In genomic region chr3:157794771-157795170, GRCh38 we compare ENCODE assay signal across 19 cellular contexts.
DNase-seq lines count a peak whose midpoint lies in the region; ATAC-seq, FAIRE-seq and TF ChIP-seq lines count a peak whose summit lies in the region.
"Had no signal": no experiment of that assay in that cellular context is flagged by ENCODE, and none has a peak within 500 bp of the region (broad histone marks: within the 10 kb centered on the region; RNA-seq: fewer than 3 reads in every experiment).

No MANE protein-coding gene starts in this region.

- no peak overlapping the region for H2BK5ac ChIP-seq in IMR-90 (ENCODE audit: low read depth, low read length, poor library complexity, severe bottlenecking)

- CTCF ChIA-PET in IMR-90 (lab: Yijun Ruan, JAX): no interaction called here
- CTCF ChIA-PET in WTC11 (lab: Charles Lee): no interaction called here

- H2AK9ac ChIP-seq in IMR-90 (replicated peaks; ENCODE audit: low read depth, low read length, poor library complexity): no peak overlapping the region

- no peak overlapping the region for H3K56ac ChIP-seq in IMR-90 (ENCODE audit: extremely low read depth, insufficient read depth, low read length)

- H3K27me3 Mint-ChIP-seq in WTC11 (ENCODE audit: low read depth): no peaks in the 10 kb centered on the region

- no peak overlapping the region for H3K14ac ChIP-seq in IMR-90 (replicated peaks; ENCODE audit: low read depth, low read length)

- H2BK120ac ChIP-seq in IMR-90 (ENCODE audit: low read depth, low read length): no peak overlapping the region; the same call in 1 of the 2 replicates

- H3K9ac ChIP-seq in IMR-90 (ENCODE audit: low read depth, low read length): no peak overlapping the region
- H3K9ac ChIP-seq: BLaER1 treated with 17β-estradiol and CSF1 and Interleukin-3, amounts not matched to agents 10 nM and 100 nM had no signal

- TF ChIP-seq POLR2A in IMR-90 (IDR thresholded peaks at IDR 0.05; ENCODE audit: low read depth, low read length) (no peak), GM12891 (IDR thresholded peaks at IDR 0.05; ENCODE audit: low read depth, low read length) (no peak)

- TF ChIP-seq CTCF in IMR-90 (conservative IDR thresholded peaks at IDR 0.05; ENCODE audit: low read depth, low read length) (no peak), cardiac fibroblast (IDR thresholded peaks at IDR 0.05; ENCODE audit: low read depth, low read length) (no peak), osteoblast (IDR thresholded peaks at IDR 0.05; ENCODE audit: extremely low read depth, low read depth, low read length) (no peak), WTC11 (IDR thresholded peaks at IDR 0.05) (no peak)

- FAIRE-seq in GM12891 (lab: Jason Lieb, UNC): no peak
- FAIRE-seq: frontal cortex had no signal

- no peaks in the 10 kb centered on the region for H3K9me1 ChIP-seq in IMR-90 (ENCODE audit: insufficient read depth, low read length)

- no peak overlapping the region for H3K4me3 Mint-ChIP-seq in WTC11
- H3K4me3 Mint-ChIP-seq: T-helper 1 cell treated with Interleukin-12 subunit alpha and Interleukin-12 subunit beta and Interleukin-4 antibody, amounts not matched to agents 30 μg/mL and 1 μg/mL, for 36 hours had no signal

- H2BK20ac ChIP-seq in IMR-90 (ENCODE audit: low read depth, low read length): 0 out of 2 replicates have a peak overlapping the region, but pooled peaks have one; percentile 14

- no peaks in the 10 kb centered on the region for H4K20me1 ChIP-seq in IMR-90 (ENCODE audit: insufficient read depth, low read length)
- no peaks in the 10 kb centered on the region for H4K20me1 ChIP-seq in osteoblast (ENCODE audit: insufficient read depth, low read length)
- H4K20me1 ChIP-seq: BLaER1 treated with 17β-estradiol and CSF1 and Interleukin-3, amounts not matched to agents 10 nM and 100 nM had no signal

- H3K4me3 ChIP-seq in IMR-90 (ENCODE audit: insufficient read depth, low read depth, low read length): no peak overlapping the region
- H3K4me3 ChIP-seq in cardiac fibroblast (replicated peaks in 1 of 2; ENCODE audit: low read depth in 2 of 2, low read length in 2 of 2): no peak overlapping the region
- no peak overlapping the region for H3K4me3 ChIP-seq in osteoblast (ENCODE audit: insufficient read depth, low read length)
- H3K4me3 ChIP-seq: BLaER1 treated with 17β-estradiol and CSF1 and Interleukin-3, amounts not matched to agents 10 nM and 100 nM; ovary; skin epidermis had no signal

- H3K36me3 ChIP-seq in IMR-90 (ENCODE audit: control insufficient read depth, insufficient read depth, low read length) (no peaks in the 10 kb centered on the region), osteoblast (ENCODE audit: insufficient read depth, low read length) (no peaks in the 10 kb centered on the region)
- H3K36me3 ChIP-seq: BLaER1 treated with 17β-estradiol and CSF1 and Interleukin-3, amounts not matched to agents 10 nM and 100 nM; ovary had no signal

- no peak overlapping the region for H2BK15ac ChIP-seq in IMR-90 (ENCODE audit: low read depth, low read length)

- POLR2A ChIA-PET in IMR-90 (lab: Charles Lee; ENCODE audit: unreplicated experiment) (no interaction called here), WTC11 (lab: Charles Lee) (no interaction called here)

- no peaks in the 10 kb centered on the region for H3K79me2 ChIP-seq in osteoblast (ENCODE audit: insufficient read depth, low read length)

- H3K27me3 ChIP-seq in IMR-90 (ENCODE audit: control insufficient read depth, insufficient read depth, low read length): no peaks in the 10 kb centered on the region
- H3K27me3 ChIP-seq in osteoblast (ENCODE audit: insufficient read depth, low read length): no peaks in the 10 kb centered on the region
- H3K27me3 ChIP-seq: BLaER1 treated with 17β-estradiol and CSF1 and Interleukin-3, amounts not matched to agents 10 nM and 100 nM; ovary had no signal

- BruUV-seq in IMR-90 (replicated peaks; lab: Mats Ljungman, UMichigan): no TSS peak

- H4K91ac ChIP-seq in IMR-90 (ENCODE audit: insufficient read depth, low read depth, low read length): no peak overlapping the region

- no peaks in the 10 kb centered on the region for H3K36me3 Mint-ChIP-seq in WTC11

- DNase-seq in COLO829 (ENCODE audit: low spot score) (peak; percentile 76), IMR-90 (peak; percentile 53), cardiac fibroblast (ENCODE audit: low read depth in 2 of 2) (peak; percentile 54 to 68), osteoblast (ENCODE audit: insufficient read length, low spot score, missing footprints) (peak; percentile 13), GM12891 (ENCODE audit: insufficient read length, low spot score) (no peak), UCSD-AML1 (lab: John Stamatoyannopoulos, UW; ENCODE audit: unreplicated experiment) (no peak), WTC11 (ENCODE audit: low spot score) (no peak)
- no peak for DNase-seq in activated CD8-positive, alpha-beta memory T cell treated with anti-CD3 and anti-CD28 coated beads for 24 hours
- DNase-seq: activated effector memory CD4-positive, alpha-beta T cell treated with anti-CD3 and anti-CD28 coated beads, Interleukin-2, amount 50 U/mL, for 16 hours; DMS153; KG1; left ventricle myocardium superior; NCI-H1417; ovary had no signal

- dilution Hi-C loops in IMR-90 (cut with HindIII; ENCODE audit: low sequenced_read_pairs, unreplicated experiment): no loop called here

- WGBS in IMR-90 (ENCODE audit: extremely low coverage in 2 of 2, insufficient read length in 1 of 2), 2 experiments: no CpG with 5 or more reads among the region's 1 CpG

- H3K9me3 ChIP-seq in IMR-90 (ENCODE audit: control insufficient read depth, insufficient read depth, low read length): no peaks in the 10 kb centered on the region
- H3K9me3 ChIP-seq in osteoblast (ENCODE audit: low read depth, low read length): no peaks in the 10 kb centered on the region
- H3K9me3 ChIP-seq: ovary had no signal

- no peak overlapping the region for H3K18ac ChIP-seq in IMR-90 (ENCODE audit: low read depth, low read length)

- intact Hi-C loops in IMR-90 (cut with micrococcal nuclease): no loop called here

- H2AFZ ChIP-seq in IMR-90 (replicated peaks; ENCODE audit: low read length, poor library complexity): no peak overlapping the region
- no peak overlapping the region for H2AFZ ChIP-seq in osteoblast (ENCODE audit: low read length)

- in situ Hi-C loops in IMR-90 (cut with MboI; ENCODE audit: low sequenced_read_pairs): no loop called here

- no peak overlapping the region for H3K4ac ChIP-seq in IMR-90 (ENCODE audit: low read depth, low read length)

- no peak overlapping the region for H2AK5ac ChIP-seq in IMR-90 (ENCODE audit: low read depth, low read length)

- no peak for TF ChIP-seq RAD21 in IMR-90 (IDR thresholded peaks at IDR 0.05; ENCODE audit: low read length)

- H3K27ac ChIP-seq in IMR-90 (ENCODE audit: insufficient read depth, low read length) (no peak overlapping the region), osteoblast (ENCODE audit: low read depth, low read length) (no peak overlapping the region)
- H3K27ac ChIP-seq: BLaER1 treated with 17β-estradiol and CSF1 and Interleukin-3, amounts not matched to agents 10 nM and 100 nM; HL-60; ovary had no signal

- no peaks in the 10 kb centered on the region for H3K79me1 ChIP-seq in IMR-90 (ENCODE audit: low read depth in 1 of 2, low read length in 2 of 2)

- no peak overlapping the region for H3K4me2 ChIP-seq in IMR-90 (ENCODE audit: low read depth, low read length)
- no peak overlapping the region for H3K4me2 ChIP-seq in osteoblast (ENCODE audit: insufficient read depth, low read length)
- H3K4me2 ChIP-seq: BLaER1 treated with 17β-estradiol and CSF1 and Interleukin-3, amounts not matched to agents 10 nM and 100 nM had no signal

- H4K8ac ChIP-seq in IMR-90 (ENCODE audit: low read depth in 2 of 2, low read length in 2 of 2): no peak overlapping the region

- H3K9me3 Mint-ChIP-seq in WTC11: peaks cover 18% of the 10 kb centered on the region

- no peak overlapping the region for H3K23ac ChIP-seq in IMR-90 (ENCODE audit: low read depth, low read length)

- ATAC-seq in IMR-90 (ENCODE audit: low read depth) (peak; percentile 75), WTC11 (no peak)
- ATAC-seq: left ventricle myocardium superior had no signal

- H4K5ac ChIP-seq in IMR-90 (ENCODE audit: low read depth, low read length): no peak overlapping the region

- H3K4me1 ChIP-seq in IMR-90 (ENCODE audit: control insufficient read depth, insufficient read depth, low read length) (peaks cover 1% of the 10 kb centered on the region; the same call in 1 of the 2 replicates), osteoblast (ENCODE audit: insufficient read depth, low read length) (peaks cover 4% of the 10 kb centered on the region)
- H3K4me1 ChIP-seq: BLaER1 treated with 17β-estradiol and CSF1 and Interleukin-3, amounts not matched to agents 10 nM and 100 nM had no signal

- no peaks in the 10 kb centered on the region for H3K4me1 Mint-ChIP-seq in WTC11

- no peak overlapping the region for H3K27ac Mint-ChIP-seq in WTC11
- H3K27ac Mint-ChIP-seq: T-helper 1 cell treated with Interleukin-12 subunit alpha and Interleukin-12 subunit beta and Interleukin-4 antibody, amounts not matched to agents 30 μg/mL and 1 μg/mL, for 36 hours had no signal

TF ChIP-seq in IMR-90, 13 proteins besides CTCF, POLR2A, EP300 and RAD21 (continues in another document):
- no peak for TF ChIP-seq USF2 (IDR thresholded peaks at IDR 0.05; ENCODE audit: low read depth, low read length)

TF ChIP-seq in GM12891, 5 proteins besides CTCF, POLR2A, EP300 and RAD21:
- TF ChIP-seq TAF1 (IDR thresholded peaks at IDR 0.05; ENCODE audit: low read depth, low read length): no peak
- TF ChIP-seq POLR2AphosphoS5 (IDR thresholded peaks at IDR 0.05; ENCODE audit: low read depth, low read length): no peak
- TF ChIP-seq POU2F2 (IDR thresholded peaks at IDR 0.05; ENCODE audit: low read depth, low read length): no peak
- TF ChIP-seq PAX5 (IDR thresholded peaks at IDR 0.05; ENCODE audit: insufficient read depth, low read length, severe bottlenecking): no peak
- TF ChIP-seq SPI1 (IDR thresholded peaks at IDR 0.05; ENCODE audit: low read depth, low read length): no peak

TF ChIP-seq in WTC11, 78 proteins besides CTCF, POLR2A, EP300 and RAD21:
- TF ChIP-seq CREM (CRISPR knock-in tag; IDR thresholded peaks at IDR 0.05): no peak
- no peak for TF ChIP-seq NFYB (CRISPR knock-in tag; conservative IDR thresholded peaks at IDR 0.05; ENCODE audit: low read depth)
- TF ChIP-seq EMX1 (CRISPR knock-in tag; IDR thresholded peaks at IDR 0.05): no peak

Comparison
In these comparisons a context has a peak if more than half of its experiments do, and no peak if none do; other contexts are left out.
1. DNase-seq: peak in COLO829 (single experiment), IMR-90 (single experiment), cardiac fibroblast (2 of 2) and osteoblast (single experiment); none in GM12891 (single experiment), activated CD8-positive, alpha-beta memory T cell treated with anti-CD3 and anti-CD28 coated beads for 24 hours (single experiment), UCSD-AML1 (single experiment) and WTC11 (single experiment).